In the genomic region with DNA sequence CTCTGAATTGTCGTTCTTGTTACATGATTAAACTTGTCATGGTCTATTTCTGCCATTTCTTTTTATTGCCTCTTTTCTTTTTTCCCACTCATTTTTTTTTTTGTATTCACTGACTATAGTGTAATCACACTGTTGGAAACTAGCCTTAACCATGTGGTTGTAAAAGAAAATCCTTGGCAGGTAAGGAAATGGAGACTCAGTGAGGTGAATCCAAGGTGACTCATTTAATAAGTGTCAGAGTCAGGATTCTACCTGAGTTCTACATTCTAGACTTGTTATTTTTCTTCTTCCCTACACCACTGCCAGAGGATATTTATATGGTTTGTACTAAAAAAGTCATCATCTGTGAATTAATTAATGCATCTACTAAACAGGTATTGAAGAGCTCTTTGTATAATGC, we compare ENCODE assay signal across 17 cellular contexts.
A peak's percentile ranks its signal among the peaks of the same experiment; 100 is the strongest.
DNase-seq lines count a peak whose midpoint lies in the region; ATAC-seq, FAIRE-seq and TF ChIP-seq lines count a peak whose summit lies in the region.
"Had no signal": no experiment of that assay in that cellular context is flagged by ENCODE, and none has a peak within 500 bp of the region (broad histone marks: within the 10 kb centered on the region; RNA-seq: fewer than 3 reads in every experiment).

No MANE protein-coding gene starts in this region.

- TF ChIP-seq CTCF in D721Med (IDR thresholded peaks at IDR 0.05; ENCODE audit: insufficient read depth, missing control alignments) (no peak), RWPE1 (conservative IDR thresholded peaks at IDR 0.05; ENCODE audit: low read depth) (no peak)

- H3K27ac ChIP-seq in RWPE1 (no peak overlapping the region), epithelial cell of prostate (peak overlapping the region; percentile 70)

- CTCF ChIA-PET in RWPE1 (lab: Yijun Ruan, JAX), result no interaction called here

- peak; percentile 69 for FAIRE-seq in D721Med (lab: Jason Lieb, UNC)
- FAIRE-seq: G401.6, GM12892 had no signal

- ATAC-seq in HG03342 (IDR thresholded peaks at IDR 0.05; ENCODE audit: unreplicated experiment) (no peak), HG02970 (IDR thresholded peaks at IDR 0.05; ENCODE audit: low FRiP score, unreplicated experiment) (no peak), HG02678 (IDR thresholded peaks at IDR 0.05; ENCODE audit: unreplicated experiment) (no peak)
- ATAC-seq: GM23338 had no signal

- DNase-seq in D721Med (ENCODE audit: insufficient read length, low spot score) (no peak), RWPE1 (ENCODE audit: low spot score) (peak; percentile 1), epithelial cell of prostate (ENCODE audit: low read depth, low spot score) (no peak), kidney tubule cell (ENCODE audit: low spot score) (peak; percentile 40), NAMALWA (ENCODE audit: low spot score) (no peak)
- DNase-seq: C1 segment of cervical spinal cord; CD4-positive, alpha-beta memory T cell; DMS153; DMS79 treated with DMSO at 0.1 percent for 48 hours; EL; H7 had no signal

- POLR2A ChIA-PET in RWPE1 (lab: Yijun Ruan, JAX; ENCODE audit: low non-redundant PET), result no interaction called here

Comparison
In these comparisons a context has a peak if more than half of its experiments do, and no peak if none do; other contexts are left out.
1. DNase-seq: peak in RWPE1 (single experiment) and kidney tubule cell (single experiment); none in D721Med (single experiment), epithelial cell of prostate (single experiment) and NAMALWA (single experiment).